1 cellular context compared by ENCODE assay signal in genomic region chr5:169874626-169875025, GRCh38.
TF ChIP-seq lines count a peak whose summit lies in the region.

No MANE protein-coding gene starts in this region.

TF ChIP-seq in GM23338, 12 proteins besides CTCF, POLR2A, EP300 and RAD21 (continued from another document):
- no peak for TF ChIP-seq ZNF462 (CRISPR knock-in tag; IDR thresholded peaks at IDR 0.05)
- no peak for TF ChIP-seq POLR2AphosphoS5 (IDR thresholded peaks at IDR 0.05; ENCODE audit: low read depth)
- TF ChIP-seq STAT1 (IDR thresholded peaks at IDR 0.05; ENCODE audit: unreplicated experiment): no peak
- TF ChIP-seq EZH2 (IDR thresholded peaks at IDR 0.05; ENCODE audit: low read depth, unreplicated experiment): no peak
